ENCODE assay signal across 8 cellular contexts in the genomic region with DNA sequence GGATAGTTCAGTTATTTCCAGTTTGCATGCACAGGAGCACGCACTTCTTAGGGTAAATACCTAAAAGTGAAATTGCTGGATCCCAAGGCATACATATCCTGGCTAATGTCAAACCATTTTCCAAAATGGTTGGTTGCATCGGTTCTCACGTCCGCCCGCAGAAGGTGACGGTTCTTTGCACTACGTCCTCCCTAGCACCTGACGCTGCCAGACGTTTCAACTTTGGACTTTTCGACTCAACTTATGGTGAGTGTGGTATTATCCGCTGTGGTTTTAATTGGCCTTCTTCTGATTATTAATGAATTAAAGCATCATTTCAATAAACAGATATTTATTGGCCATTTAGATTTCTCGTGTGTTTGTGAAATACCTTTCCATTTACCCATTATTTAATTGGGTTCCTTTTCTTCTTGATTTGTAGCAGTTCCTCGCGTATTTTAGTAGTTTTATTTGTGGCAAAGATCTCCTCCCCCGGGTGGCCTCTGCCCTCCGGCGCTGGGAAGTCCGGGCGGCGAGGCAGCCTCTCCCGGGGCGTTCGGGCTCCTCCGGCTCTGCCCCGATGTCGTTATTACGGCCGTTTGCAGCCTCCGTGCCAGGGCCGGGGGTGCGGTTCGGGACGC. TPM values are rescaled to one million over a fixed set of nuclear protein-coding genes. Genes with fewer than 3 reads are reported as not detected.
A peak's percentile ranks its signal among the peaks of the same experiment; 100 is the strongest.
DNase-seq lines count a peak whose midpoint lies in the region; ATAC-seq and TF ChIP-seq lines count a peak whose summit lies in the region.

TSS of gene JHY (plus strand) at position 571 of the 620 bp plus-strand sequence. CDS start 3,091 bp downstream, outside the sequence.

- H3K27me3 ChIP-seq in CD4-positive, alpha-beta memory T cell (ENCODE audit: insufficient read depth, low read length) = no peaks in the 10 kb centered on the region

- intact Hi-C loops in CD4-positive, alpha-beta memory T cell (cut with micrococcal nuclease) = loop anchor here (2.0 kb wide), 1 partner anchor 181 kb away; the partner anchor contains the start of gene HSPA8

- ATAC-seq in effector memory CD8-positive, alpha-beta T cell (replicated peaks) = no peak
- ATAC-seq in HG03280 (IDR thresholded peaks at IDR 0.05; ENCODE audit: unreplicated experiment) = no peak

- CTCF ChIA-PET in CD4-positive, alpha-beta memory T cell (lab: Charles Lee; ENCODE audit: partially characterized antibody) = interaction anchor here (1.0 kb wide), 1 partner anchor 15 kb away, joined by 3 read pairs; no protein-coding TSS in a partner anchor

- H3K4me3 Mint-ChIP-seq in CD4-positive, alpha-beta memory T cell = peak within 1 kb of the TSS; percentile 83 to 91 (median 88)
- H3K4me3 Mint-ChIP-seq in effector memory CD8-positive, alpha-beta T cell = peak within 1 kb of the TSS; percentile 94
- H3K4me3 Mint-ChIP-seq in neural crest cell = peak within 1 kb of the TSS; percentile 90

- no peaks in the 10 kb centered on the region for H3K9me3 ChIP-seq in CD4-positive, alpha-beta memory T cell (ENCODE audit: control insufficient read depth in 1 of 2, low read length in 2 of 2)

- peak within 1 kb of the TSS; percentile 78 to 93 (median 81) for H3K27ac Mint-ChIP-seq in CD4-positive, alpha-beta memory T cell
- H3K27ac Mint-ChIP-seq in effector memory CD8-positive, alpha-beta T cell = peak within 1 kb of the TSS; percentile 96 to 97
- no peak within 1 kb of the TSS for H3K27ac Mint-ChIP-seq in neural crest cell (ENCODE audit: unreplicated experiment)

- H3K36me3 ChIP-seq in CD4-positive, alpha-beta memory T cell (ENCODE audit: insufficient read depth, low read length) = no peaks in the 10 kb centered on the region

- H3K9me3 Mint-ChIP-seq in CD4-positive, alpha-beta memory T cell = peaks cover 0 to 2% (median 0%) of the 10 kb centered on the region in 8 donors
- H3K9me3 Mint-ChIP-seq in effector memory CD8-positive, alpha-beta T cell = no peaks in the 10 kb centered on the region
- no peaks in the 10 kb centered on the region for H3K9me3 Mint-ChIP-seq in neural crest cell

- peak within 1 kb of the TSS; percentile 42 to 56 for H3K4me3 ChIP-seq in CD4-positive, alpha-beta memory T cell (ENCODE audit: low read length in 2 of 2)

- H3K27ac ChIP-seq in CD4-positive, alpha-beta memory T cell (ENCODE audit: low read depth, low read length) = peak within 1 kb of the TSS; percentile 63

- H3K27me3 Mint-ChIP-seq in CD4-positive, alpha-beta memory T cell = no peaks in the 10 kb centered on the region
- H3K27me3 Mint-ChIP-seq in effector memory CD8-positive, alpha-beta T cell = no peaks in the 10 kb centered on the region
- peaks cover 33% of the 10 kb centered on the region for H3K27me3 Mint-ChIP-seq in neural crest cell (ENCODE audit: low read depth)

- TF ChIP-seq CTCF in neural crest cell (conservative IDR thresholded peaks at IDR 0.05) = no peak

- peaks cover 22 to 25% (median 23%) of the 10 kb centered on the region in 4 donors for H3K4me1 Mint-ChIP-seq in CD4-positive, alpha-beta memory T cell
- peaks cover 43 to 50% of the 10 kb centered on the region in 2 donors for H3K4me1 Mint-ChIP-seq in effector memory CD8-positive, alpha-beta T cell (ENCODE audit: low read depth in 2 of 2)
- peaks cover 34% of the 10 kb centered on the region for H3K4me1 Mint-ChIP-seq in neural crest cell

- DNase-seq in CD4-positive, alpha-beta memory T cell = no peak
- peak; percentile 47 for DNase-seq in NCI-H1092 (lab: John Stamatoyannopoulos, UW)
- no peak for DNase-seq in effector memory CD8-positive, alpha-beta T cell
- DNase-seq in neural crest cell (ENCODE audit: low read depth, low spot score) = no peak
- DNase-seq in NCI-H187 treated with DMSO at 0.1 percent for 48 hours (lab: John Stamatoyannopoulos, UW) = no peak
- no peak for DNase-seq in NAMALWA (ENCODE audit: low spot score)
- DNase-seq in COLO829 (ENCODE audit: low spot score) = no peak

- H3K36me3 Mint-ChIP-seq in CD4-positive, alpha-beta memory T cell = peaks cover 5% of the 10 kb centered on the region in 2 donors
- H3K36me3 Mint-ChIP-seq in effector memory CD8-positive, alpha-beta T cell (ENCODE audit: insufficient read depth) = peaks cover 12% of the 10 kb centered on the region
- no peaks in the 10 kb centered on the region for H3K36me3 Mint-ChIP-seq in neural crest cell (ENCODE audit: low read depth)

- peaks cover 20% of the 10 kb centered on the region for H3K4me1 ChIP-seq in CD4-positive, alpha-beta memory T cell (ENCODE audit: insufficient read depth, low read length)

- POLR2A ChIA-PET in CD4-positive, alpha-beta memory T cell (lab: Charles Lee; ENCODE audit: partially characterized antibody) = interaction anchor here (0.9 to 2.2 kb wide), 2 partner anchors 9 to 180 kb away, joined by 3 to 13 read pairs; partner anchors contain the start of gene HSPA8

RNA-seq across cellular contexts. Expression of gene JHY, which starts in this region (rescaled TPM):
- total RNA-seq in CD4-positive, alpha-beta memory T cell = 1 to 10 TPM; 5.4 TPM
- 1 to 10 TPM; 1.5 to 3.9 TPM for polyA plus RNA-seq in CD4-positive, alpha-beta memory T cell
- 1.9 and 2.3 TPM in 2 replicates for total RNA-seq in neural crest cell
